Comparison of ENCODE assay signal across 8 cellular contexts in genomic region chr2:191758420-191759199, GRCh38.
DNase-seq lines count a peak whose midpoint lies in the region; ATAC-seq and TF ChIP-seq lines count a peak whose summit lies in the region.

No MANE protein-coding gene starts in this region.

- TF ChIP-seq CTCF in GM06990 (IDR thresholded peaks at IDR 0.05; ENCODE audit: insufficient read depth, low read length, poor library complexity, severe bottlenecking) (peak; percentile 87), heart right ventricle (IDR thresholded peaks at IDR 0.05) (peak in 8 of 9 donors; percentile 14 to 67 (median 46))

- H3K27me3 ChIP-seq in GM06990 (replicated peaks; ENCODE audit: control insufficient read depth, insufficient read depth, low read length) (no peaks in the 10 kb centered on the region), heart right ventricle (peaks cover 0 to 3% (median 0%) of the 10 kb centered on the region in 7 donors)

- ATAC-seq in GM21576 (IDR thresholded peaks at IDR 0.05; ENCODE audit: unreplicated experiment): peak; percentile 100
- peak in 4 of 8 donors; percentile 46 to 58 (median 57) for ATAC-seq in heart right ventricle

- intact Hi-C loops in heart right ventricle (cut with DNase I): no loop called here

- H3K36me3 ChIP-seq in GM06990 (ENCODE audit: control insufficient read depth, insufficient read depth, low read length) (no peaks in the 10 kb centered on the region), heart right ventricle (no peaks in the 10 kb centered on the region)

- WGBS in heart right ventricle, 2 donors: 59 to 61% methylated on average over 13 of the region's 13 CpGs

- no peaks in the 10 kb centered on the region for H3K9me3 ChIP-seq in heart right ventricle

- peak; percentile 35 for DNase-seq in GM06990 (ENCODE audit: extremely low read depth, insufficient read length)
- peak; percentile 41 for DNase-seq in HS-5 (ENCODE audit: low read depth)
- DNase-seq in SIG-M5 (lab: John Stamatoyannopoulos, UW): peak; percentile 58
- peak; percentile 20 for DNase-seq in activated T-helper 9 cell treated with anti-CD3 and anti-CD28 coated beads, Interleukin-2, amount 50 U/mL, for 16 hours (ENCODE audit: low read depth)
- DNase-seq in heart right ventricle: peak in 1 of 2 donors; percentile 13
- peak in 3 of 4 experiments; percentile 8 to 32 (median 27) for DNase-seq in stimulated activated CD4-positive, alpha-beta T cell treated with anti-CD3 and anti-CD28 coated beads, Interleukin-1b, Interleukin-23, amount 100 ng/mL, for 24 hours (ENCODE audit: low read depth in 4 of 4, low spot score in 1 of 4)
- no peak for DNase-seq in midbrain (lab: John Stamatoyannopoulos, UW)

- no peak overlapping the region for H3K27ac ChIP-seq in heart right ventricle

- H3K4me3 ChIP-seq in GM06990 (replicated peaks; ENCODE audit: low read depth, low read length): no peak overlapping the region
- no peak overlapping the region for H3K4me3 ChIP-seq in heart right ventricle

- H3K4me1 ChIP-seq in heart right ventricle: peaks cover 0 to 6% (median 0%) of the 10 kb centered on the region in 9 donors
